In genomic region chrX:12548746-12549145, GRCh38 we compare ENCODE assay signal across 11 cellular contexts.
DNase-seq lines count a peak whose midpoint lies in the region; ATAC-seq, FAIRE-seq and TF ChIP-seq lines count a peak whose summit lies in the region.
"Had no signal": no experiment of that assay in that cellular context is flagged by ENCODE, and none has a peak within 500 bp of the region (broad histone marks: within the 10 kb centered on the region; RNA-seq: fewer than 3 reads in every experiment).

No MANE protein-coding gene starts in this region.

- FAIRE-seq in H54 (lab: Jason Lieb, UNC), result no peak

- intact Hi-C loops in posterior vena cava (cut with DNase I), result no loop called here
- intact Hi-C loops in ovary (cut with DNase I), result no loop called here
- intact Hi-C loops in psoas muscle (cut with DNase I), result no loop called here

- no peak overlapping the region for H3K27ac ChIP-seq in ovary
- H3K27ac ChIP-seq in psoas muscle, result no peak overlapping the region

- TF ChIP-seq CTCF in fibroblast of villous mesenchyme (IDR thresholded peaks at IDR 0.05; ENCODE audit: insufficient read depth, low read depth, low read length) (no peak), ovary (IDR thresholded peaks at IDR 0.05) (no peak), psoas muscle (IDR thresholded peaks at IDR 0.05) (no peak)

- 2 to 4% (median 3%) methylated on average over 1 of the region's 1 CpG for whole genome bisulfite sequencing in ovary, 3 donors
- WGBS in psoas muscle, 3 donors, result 0 to 8% (median 0%) methylated on average over 1 of the region's 1 CpG

- peak; percentile 8 for DNase-seq in AG20443 (ENCODE audit: low spot score)
- peak; percentile 40 for DNase-seq in H7
- peak; percentile 51 for DNase-seq in RPMI8226
- DNase-seq in fibroblast of villous mesenchyme (ENCODE audit: low read depth), result peak; percentile 19
- no peak for DNase-seq in H54 (ENCODE audit: insufficient read length, low spot score)
- no peak for DNase-seq in posterior vena cava (ENCODE audit: low spot score)
- no peak for DNase-seq in ovary
- DNase-seq in psoas muscle, result no peak
- DNase-seq: central memory CD4-positive, alpha-beta T cell; NCI-H1436 treated with DMSO at 0.1 percent for 48 hours; nucleus accumbens had no signal

- TF ChIP-seq EP300 in ovary (IDR thresholded peaks at IDR 0.05), result no peak

- H3K4me3 ChIP-seq in H7 (ENCODE audit: insufficient read depth, low read depth, low read length), result no peak overlapping the region
- H3K4me3 ChIP-seq in fibroblast of villous mesenchyme (ENCODE audit: low read depth, low read length), result no peak overlapping the region
- no peak overlapping the region for H3K4me3 ChIP-seq in ovary
- H3K4me3 ChIP-seq in psoas muscle, result no peak overlapping the region

- H3K36me3 ChIP-seq in H7 (replicated peaks; ENCODE audit: control insufficient read depth, insufficient read depth, low read length), result no peaks in the 10 kb centered on the region
- H3K36me3 ChIP-seq in ovary, result no peaks in the 10 kb centered on the region
- H3K36me3 ChIP-seq in psoas muscle (ENCODE audit: insufficient read depth in 1 of 2, low read depth in 1 of 2), result no peaks in the 10 kb centered on the region

- H3K4me1 ChIP-seq in ovary (ENCODE audit: insufficient read depth) (no peaks in the 10 kb centered on the region), psoas muscle (no peaks in the 10 kb centered on the region)

- no peaks in the 10 kb centered on the region for H3K27me3 ChIP-seq in H7 (ENCODE audit: control insufficient read depth, insufficient read depth, low read length)
- H3K27me3 ChIP-seq in ovary, result no peaks in the 10 kb centered on the region
- no peaks in the 10 kb centered on the region for H3K27me3 ChIP-seq in psoas muscle (ENCODE audit: insufficient read depth in 3 of 3, low read length in 2 of 3)

- ATAC-seq in psoas muscle, result no peak

- no peak for TF ChIP-seq POLR2A in H54 (IDR thresholded peaks at IDR 0.05; ENCODE audit: low read depth, low read length)
- no peak for TF ChIP-seq POLR2A in ovary (IDR thresholded peaks at IDR 0.05)

- no peaks in the 10 kb centered on the region for H3K9me3 ChIP-seq in ovary
- no peaks in the 10 kb centered on the region for H3K9me3 ChIP-seq in psoas muscle

Comparison
In these comparisons a context has a peak if more than half of its experiments do, and no peak if none do; other contexts are left out.
1. DNase-seq: peak in AG20443 (single experiment), H7 (single experiment), RPMI8226 (single experiment) and fibroblast of villous mesenchyme (single experiment); none in H54 (single experiment), posterior vena cava (single experiment), ovary (0 of 5) and psoas muscle (0 of 2).